ENCODE assay signal across 24 cellular contexts in genomic region chr15:22850055-22850454, GRCh38. TPM values are rescaled to one million over a fixed set of nuclear protein-coding genes. Genes with fewer than 3 reads are reported as not detected.
A peak's percentile ranks its signal among the peaks of the same experiment; 100 is the strongest.
DNase-seq lines count a peak whose midpoint lies in the region; ATAC-seq, FAIRE-seq and TF ChIP-seq lines count a peak whose summit lies in the region.
"Had no signal": no experiment of that assay in that cellular context is flagged by ENCODE, and none has a peak within 500 bp of the region (broad histone marks: within the 10 kb centered on the region; RNA-seq: fewer than 3 reads in every experiment).

No MANE protein-coding gene starts in this region.

- no peaks in the 10 kb centered on the region for H3K27me3 ChIP-seq in keratinocyte (ENCODE audit: control insufficient read depth, extremely low read depth, insufficient read depth, low read length)
- H3K27me3 ChIP-seq: body of pancreas had no signal

- peak; percentile 13 for FAIRE-seq in keratinocyte (lab: Jason Lieb, UNC)

- H3K4me1 Mint-ChIP-seq in activated naive CD8-positive, alpha-beta T cell treated with anti-CD3 and anti-CD28 coated beads, Interleukin-2, amount 50 U/mL, for 24 hours, result peaks cover 41% of the 10 kb centered on the region
- peaks cover 11% of the 10 kb centered on the region for H3K4me1 Mint-ChIP-seq in stimulated activated naive CD8-positive, alpha-beta T cell treated with anti-CD3 and anti-CD28 coated beads, Interleukin-15, amount 100 ng/mL, for 72 hours

- H3K9me3 ChIP-seq in keratinocyte (ENCODE audit: control insufficient read depth, low read depth, low read length), result no peaks in the 10 kb centered on the region
- H3K9me3 ChIP-seq: body of pancreas, thoracic aorta had no signal

- no peaks in the 10 kb centered on the region for H3K9me1 ChIP-seq in keratinocyte (ENCODE audit: control insufficient read depth, extremely low read depth, insufficient read depth, low read length)

- H3K27ac ChIP-seq in keratinocyte (ENCODE audit: control insufficient read depth, insufficient read depth, low read length), result no peak overlapping the region
- H3K27ac ChIP-seq: body of pancreas, PC-9, thoracic aorta had no signal

- H3K36me3 ChIP-seq in keratinocyte (ENCODE audit: control insufficient read depth in 2 of 2, extremely low read depth in 1 of 2, insufficient read depth in 2 of 2, low read length in 2 of 2), result peaks cover 22 to 27% of the 10 kb centered on the region in 2 experiments

- no peak overlapping the region for H3K9ac ChIP-seq in keratinocyte (ENCODE audit: control insufficient read depth, extremely low read depth, insufficient read depth, low read length)

- H3K9me3 Mint-ChIP-seq in activated naive CD8-positive, alpha-beta T cell treated with anti-CD3 and anti-CD28 coated beads, Interleukin-2, amount 50 U/mL, for 24 hours, result no peaks in the 10 kb centered on the region
- H3K9me3 Mint-ChIP-seq in stimulated activated naive CD8-positive, alpha-beta T cell treated with anti-CD3 and anti-CD28 coated beads, Interleukin-15, amount 100 ng/mL, for 72 hours, result no peaks in the 10 kb centered on the region
- H3K9me3 Mint-ChIP-seq: CD8-positive, alpha-beta T cell; nephron had no signal

- peak; percentile 60 for ATAC-seq in activated naive CD8-positive, alpha-beta T cell treated with anti-CD3 and anti-CD28 coated beads, Interleukin-2, amount 50 U/mL, for 24 hours
- ATAC-seq in stimulated activated naive CD8-positive, alpha-beta T cell treated with anti-CD3 and anti-CD28 coated beads, Interleukin-15, amount 100 ng/mL, for 72 hours, result peak; percentile 49
- ATAC-seq: body of pancreas; CD8-positive, alpha-beta T cell had no signal

- no peak overlapping the region for H2AFZ ChIP-seq in keratinocyte (ENCODE audit: control insufficient read depth, low read length)
- H2AFZ ChIP-seq: PC-9 had no signal

- peak; percentile 16 for DNase-seq in stimulated activated CD4-positive, alpha-beta T cell treated with anti-CD3 and anti-CD28 coated beads, Interleukin-1b, Interleukin-23, amount 100 ng/mL, for 48 hours
- DNase-seq in stimulated activated CD4-positive, alpha-beta T cell treated with anti-CD3 and anti-CD28 coated beads, Interleukin-4, amount 100 ng/mL, for 4 hours, result no peak
- DNase-seq in activated naive CD8-positive, alpha-beta T cell treated with anti-CD3 and anti-CD28 coated beads, Interleukin-2, amount 50 U/mL, for 24 hours, result no peak
- DNase-seq in keratinocyte (ENCODE audit: low read depth, low spot score) (no peak), NCI-H1105 (lab: John Stamatoyannopoulos, UW) (no peak), epidermal melanocyte (ENCODE audit: insufficient read length, low spot score) (no peak)
- DNase-seq in stimulated activated naive CD8-positive, alpha-beta T cell treated with anti-CD3 and anti-CD28 coated beads, Interleukin-15, amount 100 ng/mL, for 72 hours, result no peak
- DNase-seq in central memory CD4-positive, alpha-beta T cell, result no peak
- DNase-seq: activated CD8-positive, alpha-beta memory T cell treated with anti-CD3 and anti-CD28 coated beads for 24 hours; activated gamma-delta T cell; body of pancreas; CD8-positive, alpha-beta T cell; cortex of kidney; DMS53; hypothalamus; left cardiac atrium; mesendoderm; NCI-H1436 treated with DMSO at 0.1 percent for 48 hours; NCI-H2171 treated with DMSO at 0.1 percent for 48 hours; NCI-H748 treated with DMSO at 0.1 percent for 48 hours; PC-9; stimulated activated CD8-positive, alpha-beta memory T cell treated with anti-CD3 and anti-CD28 coated beads, Interleukin-4, amount 100 ng/mL, for 48 hours had no signal

- peaks cover 5% of the 10 kb centered on the region for H4K20me1 ChIP-seq in keratinocyte (ENCODE audit: control insufficient read depth, extremely low read depth, insufficient read depth, low read length)

- no peak overlapping the region for H3K4me3 ChIP-seq in keratinocyte (ENCODE audit: control insufficient read depth in 2 of 3, extremely low read depth in 1 of 3, insufficient read depth in 2 of 3, low read depth in 1 of 3, low read length in 3 of 3)
- H3K4me3 ChIP-seq: body of pancreas, PC-9, thoracic aorta had no signal

- dilution Hi-C loops in keratinocyte (cut with MboI; ENCODE audit: extremely low pct_ligation_motif_present, low sequenced_read_pairs), result no loop called here

- TF ChIP-seq CTCF in keratinocyte (optimal IDR thresholded peaks at IDR 0.05 in 1 of 3, IDR thresholded peaks at IDR 0.05 in 1 of 3, conservative IDR thresholded peaks at IDR 0.05 in 1 of 3; ENCODE audit: extremely low read depth in 1 of 3, insufficient read depth in 2 of 3, low read length in 3 of 3), result no peak

- peaks cover 64% of the 10 kb centered on the region for H3K79me2 ChIP-seq in keratinocyte (ENCODE audit: control insufficient read depth, insufficient read depth, low read length)

- H3K36me3 Mint-ChIP-seq in activated naive CD8-positive, alpha-beta T cell treated with anti-CD3 and anti-CD28 coated beads, Interleukin-2, amount 50 U/mL, for 24 hours (ENCODE audit: low read depth), result peaks cover 61% of the 10 kb centered on the region

- H3K27ac Mint-ChIP-seq in activated naive CD8-positive, alpha-beta T cell treated with anti-CD3 and anti-CD28 coated beads, Interleukin-2, amount 50 U/mL, for 24 hours, result peak overlapping the region; percentile 42
- no peak overlapping the region for H3K27ac Mint-ChIP-seq in stimulated activated naive CD8-positive, alpha-beta T cell treated with anti-CD3 and anti-CD28 coated beads, Interleukin-15, amount 100 ng/mL, for 72 hours
- H3K27ac Mint-ChIP-seq: nephron had no signal

- H3K4me3 Mint-ChIP-seq in activated naive CD8-positive, alpha-beta T cell treated with anti-CD3 and anti-CD28 coated beads, Interleukin-2, amount 50 U/mL, for 24 hours, result no peak overlapping the region
- no peak overlapping the region for H3K4me3 Mint-ChIP-seq in stimulated activated naive CD8-positive, alpha-beta T cell treated with anti-CD3 and anti-CD28 coated beads, Interleukin-15, amount 100 ng/mL, for 72 hours
- H3K4me3 Mint-ChIP-seq: CD8-positive, alpha-beta T cell; nephron had no signal

- no peaks in the 10 kb centered on the region for H3K4me1 ChIP-seq in keratinocyte (ENCODE audit: control insufficient read depth, extremely low read depth, insufficient read depth, low read length)

- H3K4me2 ChIP-seq in keratinocyte (ENCODE audit: control insufficient read depth, extremely low read depth, insufficient read depth, low read depth, low read length), result no peak overlapping the region
- H3K4me2 ChIP-seq: PC-9 had no signal

- H3K27me3 Mint-ChIP-seq in activated naive CD8-positive, alpha-beta T cell treated with anti-CD3 and anti-CD28 coated beads, Interleukin-2, amount 50 U/mL, for 24 hours, result no peaks in the 10 kb centered on the region
- H3K27me3 Mint-ChIP-seq in stimulated activated naive CD8-positive, alpha-beta T cell treated with anti-CD3 and anti-CD28 coated beads, Interleukin-15, amount 100 ng/mL, for 72 hours, result no peaks in the 10 kb centered on the region

RNA-seq across cellular contexts. Expression of gene NIPA2, which starts 11.6 kb away (rescaled TPM):
- polyA plus RNA-seq in keratinocyte, result 52.7 to 81.2 TPM (median 64.6 TPM) in 3 replicates
- polyA plus RNA-seq in keratinocyte (2011; ENCODE audit: low read depth), result 7.3 TPM
- 49.8 and 74.6 TPM in 2 replicates for polyA plus RNA-seq in keratinocyte (2011; cell fraction: cytosol; rRNA removed)
- 35.0 and 45.9 TPM in 2 replicates for polyA plus RNA-seq in keratinocyte (2011; cell fraction: nucleus; rRNA removed)
- 31.1 and 65.8 TPM in 2 replicates for polyA plus RNA-seq in keratinocyte (2012; ENCODE audit: low replicate concordance)
- 20.3 to 54.8 TPM (median 39.8 TPM) in 3 replicates for polyA minus RNA-seq in keratinocyte
- 90.2 TPM for polyA minus RNA-seq in keratinocyte (2011; cell fraction: cytosol; rRNA and poly(A)+ RNA removed)
- polyA minus RNA-seq in keratinocyte (2011; cell fraction: nucleus; rRNA and poly(A)+ RNA removed), result 22.8 and 38.9 TPM in 2 replicates
